In the genomic region with DNA sequence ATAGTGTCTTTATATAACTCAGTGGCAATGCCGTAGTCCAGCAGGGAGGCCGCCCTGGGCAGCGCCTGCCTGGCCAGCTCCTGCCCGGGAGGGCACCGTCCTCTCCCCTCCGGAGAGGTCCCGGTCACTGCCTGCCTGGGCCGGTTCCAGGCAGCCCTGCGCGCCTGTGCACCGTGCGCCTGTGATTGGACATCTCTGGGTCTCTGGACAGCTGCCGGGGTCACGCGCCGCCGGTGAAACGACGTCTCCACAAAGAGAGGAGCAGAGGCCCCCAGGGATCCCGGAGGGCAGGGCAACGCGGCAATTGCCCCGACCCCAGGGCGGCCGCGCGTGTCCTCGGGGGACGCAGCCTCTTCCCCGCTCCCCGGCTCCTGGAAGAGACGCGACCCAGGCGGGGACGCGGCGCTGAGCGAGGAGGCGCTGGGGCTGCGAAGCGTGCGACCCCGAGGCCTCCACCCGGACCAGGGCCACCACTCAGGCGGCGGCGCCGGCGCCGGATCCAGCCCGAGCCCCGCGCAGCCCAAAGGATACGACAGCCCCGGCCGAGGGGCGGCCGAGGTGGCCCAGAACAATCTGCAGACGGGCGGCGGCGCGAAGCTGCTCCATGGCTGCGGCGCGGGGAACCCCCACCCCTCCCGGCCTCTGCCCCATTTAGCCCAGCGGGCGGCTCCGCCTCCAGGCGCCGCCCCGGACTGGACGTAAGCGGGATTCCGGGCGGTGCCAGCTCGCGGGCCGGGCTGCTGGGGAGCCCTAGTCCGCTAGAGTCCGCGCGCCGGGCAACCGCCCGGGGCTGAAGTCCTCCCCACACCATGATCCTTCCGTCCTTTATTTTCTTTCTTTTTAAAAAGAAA, we compare ENCODE assay signal across 1 cellular context.
TF ChIP-seq lines count a peak whose summit lies in the region.

A gene (minus strand): TSS at position 628 of the 851 bp plus-strand sequence. CDS start 22 bp downstream, at position 606.

TF ChIP-seq in HepG2, 621 proteins besides CTCF, POLR2A, EP300 and RAD21 (continued from another document and continues in another):
- TF ChIP-seq SP1 (IDR thresholded peaks at IDR 0.05) (no peak), SP1 (CRISPR knock-in tag; IDR thresholded peaks at IDR 0.05) (no peak; the same call in 1 of the 2 replicates), ARNT2 (CRISPR knock-in tag; IDR thresholded peaks at IDR 0.05; ENCODE audit: low read depth) (peak; percentile 31; the same call in 1 of the 2 replicates), TAF15 (IDR thresholded peaks at IDR 0.05; ENCODE audit: low read depth, low read length, poor library complexity, severe bottlenecking) (no peak), MEIS1 (CRISPR knock-in tag; IDR thresholded peaks at IDR 0.05; ENCODE audit: borderline replicate concordance) (0 out of 2 replicates have a peak, but pooled peaks have one; percentile 0), REXO4 (CRISPR knock-in tag; IDR thresholded peaks at IDR 0.05; ENCODE audit: borderline replicate concordance) (no peak), TGIF2 (CRISPR knock-in tag; IDR thresholded peaks at IDR 0.05) (peak; percentile 67; the same call in 1 of the 2 replicates), HCFC1 (IDR thresholded peaks at IDR 0.05; ENCODE audit: low read depth, low read length) (peak; percentile 12; the same call in 1 of the 2 replicates), STAG1 (CRISPR knock-in tag; IDR thresholded peaks at IDR 0.05) (peak; percentile 25; the same call in 1 of the 2 replicates), CC2D1A (CRISPR knock-in tag; IDR thresholded peaks at IDR 0.05) (no peak), TOE1 (CRISPR knock-in tag; IDR thresholded peaks at IDR 0.05) (0 out of 2 replicates have a peak, but pooled peaks have one; percentile 4), CHD2 (IDR thresholded peaks at IDR 0.05; ENCODE audit: low read depth, low read length) (no peak), MIXL1 (CRISPR knock-in tag; IDR thresholded peaks at IDR 0.05) (0 out of 2 replicates have a peak, but pooled peaks have one; percentile 4), HNRNPLL (IDR thresholded peaks at IDR 0.05; ENCODE audit: low read depth, low read length, poor library complexity, severe bottlenecking) (peak; percentile 79), MAFK (conservative IDR thresholded peaks at IDR 0.05 in 1 of 2, IDR thresholded peaks at IDR 0.05 in 1 of 2; ENCODE audit: low read length in 2 of 2) (no peak), ZNF703 (CRISPR knock-in tag; IDR thresholded peaks at IDR 0.05; ENCODE audit: borderline replicate concordance) (peak; percentile 16; the same call in 1 of the 2 replicates), ZNF891 (CRISPR knock-in tag; IDR thresholded peaks at IDR 0.05) (no peak), MIER3 (CRISPR knock-in tag; IDR thresholded peaks at IDR 0.05; ENCODE audit: borderline replicate concordance) (no peak), ZNF589 (CRISPR knock-in tag; conservative IDR thresholded peaks at IDR 0.05) (peak; percentile 83), ZNF234 (CRISPR knock-in tag; conservative IDR thresholded peaks at IDR 0.05) (no peak), ZSCAN30 (CRISPR knock-in tag; IDR thresholded peaks at IDR 0.05) (no peak), GATA4 (IDR thresholded peaks at IDR 0.05; ENCODE audit: borderline replicate concordance, low read depth) (peak; percentile 36), ZNF460 (CRISPR knock-in tag; IDR thresholded peaks at IDR 0.05; ENCODE audit: borderline replicate concordance) (no peak), MXI1 (IDR thresholded peaks at IDR 0.05; ENCODE audit: borderline replicate concordance, low read depth, low read length) (peak; percentile 39; the same call in 1 of the 3 replicates), ZKSCAN8 (CRISPR knock-in tag; IDR thresholded peaks at IDR 0.05; ENCODE audit: borderline replicate concordance) (no peak), KDM6A (CRISPR knock-in tag; IDR thresholded peaks at IDR 0.05; ENCODE audit: low read depth) (no peak), KDM5A (IDR thresholded peaks at IDR 0.05; ENCODE audit: borderline replicate concordance, low read length) (no peak; the same call in 1 of the 2 replicates), ZNF317 (CRISPR knock-in tag; IDR thresholded peaks at IDR 0.05) (no peak), PHF8 (CRISPR knock-in tag; IDR thresholded peaks at IDR 0.05) (peak; percentile 43; the same call in 1 of the 2 replicates), KMT2A (CRISPR knock-in tag; IDR thresholded peaks at IDR 0.05) (no peak; the same call in none of the 2 replicates), NONO (IDR thresholded peaks at IDR 0.05) (no peak), NONO (CRISPR knock-in tag; conservative IDR thresholded peaks at IDR 0.05) (peak; percentile 68), ZBTB8A (CRISPR knock-in tag; IDR thresholded peaks at IDR 0.05; ENCODE audit: borderline replicate concordance, low read depth) (no peak; the same call in 1 of the 2 replicates), PCBP2 (optimal IDR thresholded peaks at IDR 0.05; ENCODE audit: low read depth, low read length, poor library complexity, severe bottlenecking) (no peak), KLF12 (CRISPR knock-in tag; IDR thresholded peaks at IDR 0.05; ENCODE audit: borderline replicate concordance) (peak; percentile 68; the same call in 1 of the 2 replicates), ELF4 (CRISPR knock-in tag; IDR thresholded peaks at IDR 0.05; ENCODE audit: borderline replicate concordance) (peak; percentile 71; the same call in 1 of the 2 replicates)
- TF ChIP-seq, protein P1, sequence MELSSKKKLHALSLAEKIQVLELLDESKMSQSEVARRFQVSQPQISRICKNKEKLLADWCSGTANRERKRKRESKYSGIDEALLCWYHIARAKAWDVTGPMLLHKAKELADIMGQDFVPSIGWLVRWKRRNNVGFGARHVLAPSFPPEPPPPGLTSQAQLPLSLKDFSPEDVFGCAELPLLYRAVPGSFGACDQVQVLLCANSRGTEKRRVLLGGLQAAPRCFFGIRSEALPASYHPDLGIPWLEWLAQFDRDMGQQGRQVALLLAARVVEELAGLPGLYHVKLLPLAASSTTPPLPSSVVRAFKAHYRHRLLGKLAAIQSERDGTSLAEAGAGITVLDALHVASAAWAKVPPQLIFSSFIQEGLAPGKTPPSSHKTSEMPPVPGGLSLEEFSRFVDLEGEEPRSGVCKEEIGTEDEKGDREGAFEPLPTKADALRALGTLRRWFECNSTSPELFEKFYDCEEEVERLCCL (CRISPR knock-in tag; IDR thresholded peaks at IDR 0.05; ENCODE audit: borderline replicate concordance), result 0 out of 2 replicates have a peak, but pooled peaks have one; percentile 30
- TF ChIP-seq, protein P2, sequence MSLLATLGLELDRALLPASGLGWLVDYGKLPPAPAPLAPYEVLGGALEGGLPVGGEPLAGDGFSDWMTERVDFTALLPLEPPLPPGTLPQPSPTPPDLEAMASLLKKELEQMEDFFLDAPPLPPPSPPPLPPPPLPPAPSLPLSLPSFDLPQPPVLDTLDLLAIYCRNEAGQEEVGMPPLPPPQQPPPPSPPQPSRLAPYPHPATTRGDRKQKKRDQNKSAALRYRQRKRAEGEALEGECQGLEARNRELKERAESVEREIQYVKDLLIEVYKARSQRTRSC (CRISPR knock-in tag; IDR thresholded peaks at IDR 0.05; ENCODE audit: low read depth), result no peak
- TF ChIP-seq, protein P3, sequence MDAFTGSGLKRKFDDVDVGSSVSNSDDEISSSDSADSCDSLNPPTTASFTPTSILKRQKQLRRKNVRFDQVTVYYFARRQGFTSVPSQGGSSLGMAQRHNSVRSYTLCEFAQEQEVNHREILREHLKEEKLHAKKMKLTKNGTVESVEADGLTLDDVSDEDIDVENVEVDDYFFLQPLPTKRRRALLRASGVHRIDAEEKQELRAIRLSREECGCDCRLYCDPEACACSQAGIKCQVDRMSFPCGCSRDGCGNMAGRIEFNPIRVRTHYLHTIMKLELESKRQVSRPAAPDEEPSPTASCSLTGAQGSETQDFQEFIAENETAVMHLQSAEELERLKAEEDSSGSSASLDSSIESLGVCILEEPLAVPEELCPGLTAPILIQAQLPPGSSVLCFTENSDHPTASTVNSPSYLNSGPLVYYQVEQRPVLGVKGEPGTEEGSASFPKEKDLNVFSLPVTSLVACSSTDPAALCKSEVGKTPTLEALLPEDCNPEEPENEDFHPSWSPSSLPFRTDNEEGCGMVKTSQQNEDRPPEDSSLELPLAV (CRISPR knock-in tag; conservative IDR thresholded peaks at IDR 0.05; ENCODE audit: low read depth), result no peak
- TF ChIP-seq, protein P4, sequence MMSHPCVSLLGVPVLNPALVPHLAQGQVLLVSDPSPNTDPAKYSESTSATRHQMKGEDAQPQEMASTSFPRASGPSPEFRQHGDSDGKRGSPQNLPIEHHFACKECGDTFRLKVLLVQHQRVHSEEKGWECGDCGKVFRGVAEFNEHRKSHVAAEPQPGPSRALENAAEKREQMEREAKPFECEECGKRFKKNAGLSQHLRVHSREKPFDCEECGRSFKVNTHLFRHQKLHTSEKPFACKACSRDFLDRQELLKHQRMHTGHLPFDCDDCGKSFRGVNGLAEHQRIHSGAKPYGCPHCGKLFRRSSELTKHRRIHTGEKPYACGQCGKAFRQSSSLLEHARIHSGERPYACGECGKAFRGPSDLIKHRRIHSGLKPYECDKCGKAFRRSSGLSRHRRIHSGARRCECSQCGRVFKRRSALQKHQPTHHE (CRISPR knock-in tag; IDR thresholded peaks at IDR 0.05; ENCODE audit: borderline replicate concordance), result no peak
- TF ChIP-seq, protein P5, sequence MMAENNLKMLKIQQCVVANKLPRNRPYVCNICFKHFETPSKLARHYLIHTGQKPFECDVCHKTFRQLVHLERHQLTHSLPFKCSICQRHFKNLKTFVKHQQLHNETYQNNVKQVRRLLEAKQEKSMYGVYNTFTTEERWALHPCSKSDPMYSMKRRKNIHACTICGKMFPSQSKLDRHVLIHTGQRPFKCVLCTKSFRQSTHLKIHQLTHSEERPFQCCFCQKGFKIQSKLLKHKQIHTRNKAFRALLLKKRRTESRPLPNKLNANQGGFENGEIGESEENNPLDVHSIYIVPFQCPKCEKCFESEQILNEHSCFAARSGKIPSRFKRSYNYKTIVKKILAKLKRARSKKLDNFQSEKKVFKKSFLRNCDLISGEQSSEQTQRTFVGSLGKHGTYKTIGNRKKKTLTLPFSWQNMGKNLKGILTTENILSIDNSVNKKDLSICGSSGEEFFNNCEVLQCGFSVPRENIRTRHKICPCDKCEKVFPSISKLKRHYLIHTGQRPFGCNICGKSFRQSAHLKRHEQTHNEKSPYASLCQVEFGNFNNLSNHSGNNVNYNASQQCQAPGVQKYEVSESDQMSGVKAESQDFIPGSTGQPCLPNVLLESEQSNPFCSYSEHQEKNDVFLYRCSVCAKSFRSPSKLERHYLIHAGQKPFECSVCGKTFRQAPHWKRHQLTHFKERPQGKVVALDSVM (CRISPR knock-in tag; IDR thresholded peaks at IDR 0.05), result peak; percentile 30
- TF ChIP-seq, protein P6, sequence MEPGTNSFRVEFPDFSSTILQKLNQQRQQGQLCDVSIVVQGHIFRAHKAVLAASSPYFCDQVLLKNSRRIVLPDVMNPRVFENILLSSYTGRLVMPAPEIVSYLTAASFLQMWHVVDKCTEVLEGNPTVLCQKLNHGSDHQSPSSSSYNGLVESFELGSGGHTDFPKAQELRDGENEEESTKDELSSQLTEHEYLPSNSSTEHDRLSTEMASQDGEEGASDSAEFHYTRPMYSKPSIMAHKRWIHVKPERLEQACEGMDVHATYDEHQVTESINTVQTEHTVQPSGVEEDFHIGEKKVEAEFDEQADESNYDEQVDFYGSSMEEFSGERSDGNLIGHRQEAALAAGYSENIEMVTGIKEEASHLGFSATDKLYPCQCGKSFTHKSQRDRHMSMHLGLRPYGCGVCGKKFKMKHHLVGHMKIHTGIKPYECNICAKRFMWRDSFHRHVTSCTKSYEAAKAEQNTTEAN (CRISPR knock-in tag; conservative IDR thresholded peaks at IDR 0.05), result peak; percentile 67; the same call in 1 of the 2 replicates
